8 cellular contexts compared by ENCODE assay signal in genomic region chr2:75710577-75711253, GRCh38. TPM values are rescaled to one million over a fixed set of nuclear protein-coding genes. Genes with fewer than 3 reads are reported as not detected.
DNase-seq lines count a peak whose midpoint lies in the region; ATAC-seq and TF ChIP-seq lines count a peak whose summit lies in the region.

TSS of gene GCFC2 (minus strand) at chr2:75710915. CDS start at chr2:75710855, 60 bp downstream.

- H3K36me3 ChIP-seq in WERI-Rb-1, result peaks cover 10% of the 10 kb centered on the region
- no peaks in the 10 kb centered on the region for H3K36me3 ChIP-seq in mammary epithelial cell (ENCODE audit: insufficient read depth, low read length)
- peaks cover 0 to 9% (median 3%) of the 10 kb centered on the region in 6 donors for H3K36me3 ChIP-seq in spleen

- intact Hi-C loops in mammary epithelial cell (cut with micrococcal nuclease) (no loop called here), spleen (cut with DNase I; ENCODE audit: low total_unique reads) (no loop called here)

- peak within 1 kb of the TSS; percentile 98 for H3K4me2 ChIP-seq in mammary epithelial cell (ENCODE audit: insufficient read depth, low read depth, low read length)

- peak within 1 kb of the TSS; percentile 85 for H3K27ac ChIP-seq in WERI-Rb-1
- H3K27ac ChIP-seq in mammary epithelial cell (ENCODE audit: insufficient read depth, low read depth, low read length), result peak within 1 kb of the TSS; percentile 79
- H3K27ac ChIP-seq in spleen, result peak within 1 kb of the TSS; percentile 90 to 95 (median 94)

- TF ChIP-seq CTCF in AG04449 (IDR thresholded peaks at IDR 0.05; ENCODE audit: insufficient read depth, low read length, missing control alignments) (peak; percentile 70), WERI-Rb-1 (IDR thresholded peaks at IDR 0.05; ENCODE audit: low read depth, low read length) (peak; percentile 53), mammary epithelial cell (conservative IDR thresholded peaks at IDR 0.05 in 1 of 2, IDR thresholded peaks at IDR 0.05 in 1 of 2; ENCODE audit: extremely low read depth in 1 of 2, insufficient read depth in 1 of 2, low read depth in 1 of 2, low read length in 2 of 2) (peak in 1 of 2 donors; percentile 52), spleen (IDR thresholded peaks at IDR 0.05 in 8 of 11, conservative IDR thresholded peaks at IDR 0.05 in 3 of 11) (peak in 9 of 11 experiments; percentile 24 to 65 (median 51))

- H3K9me3 ChIP-seq in WERI-Rb-1 (ENCODE audit: severe bottlenecking) (peaks cover 6% of the 10 kb centered on the region), mammary epithelial cell (replicated peaks; ENCODE audit: insufficient read depth, low read length) (no peaks in the 10 kb centered on the region), spleen (no peaks in the 10 kb centered on the region)

- H3K4me3 ChIP-seq in AG04449 (ENCODE audit: low read depth, low read length), result peak within 1 kb of the TSS; percentile 70
- H3K4me3 ChIP-seq in WERI-Rb-1 (ENCODE audit: low read depth, low read length), result peak within 1 kb of the TSS; percentile 50
- H3K4me3 ChIP-seq in mammary epithelial cell (replicated peaks in 1 of 3; ENCODE audit: insufficient read depth in 1 of 3, low read depth in 2 of 3, low read length in 3 of 3), result peak within 1 kb of the TSS; percentile 73 to 91 (median 74)
- peak within 1 kb of the TSS; percentile 50 to 80 (median 64) for H3K4me3 ChIP-seq in spleen

- H3K9ac ChIP-seq in mammary epithelial cell (ENCODE audit: insufficient read depth, low read length), result peak within 1 kb of the TSS; percentile 83

- POLR2A ChIA-PET in AG04449 (lab: Yijun Ruan, JAX), result no interaction called here

- CTCF ChIA-PET in AG04449 (lab: Yijun Ruan, JAX) (interaction anchor here (0.7 to 1.6 kb wide), 3 partner anchors 18 to 245 kb away, joined by 3 read pairs; no protein-coding TSS in a partner anchor), mammary epithelial cell (lab: Charles Lee; ENCODE audit: low non-redundant PET) (no interaction called here)

- H3K27me3 ChIP-seq in WERI-Rb-1 (ENCODE audit: insufficient read depth, low read depth, severe bottlenecking) (no peaks in the 10 kb centered on the region), mammary epithelial cell (ENCODE audit: insufficient read depth, low read length) (no peaks in the 10 kb centered on the region), spleen (replicated peaks in 1 of 7) (no peaks in the 10 kb centered on the region)

- TF ChIP-seq POLR2A in spleen (IDR thresholded peaks at IDR 0.05), result no peak

- H2AFZ ChIP-seq in mammary epithelial cell (ENCODE audit: low read depth, low read length), result peak within 1 kb of the TSS; percentile 98

- peaks cover 8% of the 10 kb centered on the region for H3K4me1 ChIP-seq in mammary epithelial cell (ENCODE audit: insufficient read depth, low read length)
- H3K4me1 ChIP-seq in spleen, result peaks cover 9 to 42% (median 25%) of the 10 kb centered on the region in 6 donors

- BruUV-seq in mammary epithelial cell (replicated peaks; lab: Mats Ljungman, UMichigan), result no TSS peak

- H3K79me2 ChIP-seq in mammary epithelial cell (ENCODE audit: insufficient read depth, low read length), result peaks cover 16% of the 10 kb centered on the region

- peak; percentile 91 for ATAC-seq in GM18868 (IDR thresholded peaks at IDR 0.05; ENCODE audit: unreplicated experiment)
- ATAC-seq in HG03108 (IDR thresholded peaks at IDR 0.05; ENCODE audit: unreplicated experiment), result peak; percentile 97

- dilution Hi-C loops in mammary epithelial cell (cut with HindIII; ENCODE audit: low sequenced_read_pairs), result no loop called here

- no peaks in the 10 kb centered on the region for H4K20me1 ChIP-seq in mammary epithelial cell (ENCODE audit: insufficient read depth, low read length)

- WGBS in mammary epithelial cell (ENCODE audit: low coverage, missing lambda C conversion rate), result 4% methylated on average over 30 of the region's 66 CpGs
- 2 to 13% (median 2%) methylated on average over 21 to 66 of the region's 66 CpGs for WGBS in spleen, 5 donors

- DNase-seq in AG04449 (ENCODE audit: low read depth, low spot score) (peak; percentile 19), NCI-H2171 treated with DMSO at 0.1 percent for 48 hours (lab: John Stamatoyannopoulos, UW) (peak; percentile 92), WERI-Rb-1 (peak; percentile 93), mammary epithelial cell (peak; percentile 83), iPS-NIHi7 (ENCODE audit: extremely low spot score) (peak; percentile 95), spleen (peak; percentile 95)

- in situ Hi-C loops in mammary epithelial cell (cut with MboI; ENCODE audit: low sequenced_read_pairs in 2 of 2), result no loop called here

RNA-seq across cellular contexts. Expression of gene GCFC2, which starts in this region (rescaled TPM):
- 10 to 100 TPM; 12.5 to 16.7 TPM for total RNA-seq in mammary epithelial cell
- 6.0 TPM for polyA plus RNA-seq in mammary epithelial cell
- 0.67 TPM for polyA minus RNA-seq in mammary epithelial cell
- 10 to 100 TPM; 13.1 to 26.2 (median 20.8) TPM for total RNA-seq in spleen
- polyA plus RNA-seq in spleen, result 10 to 100 TPM; 19.6 to 27.7 (median 20.2) TPM

Comparison
In these comparisons a context has a peak if more than half of its experiments do, and no peak if none do; other contexts are left out.
1. Peak in every context shown above with its lines: DNase-seq, ATAC-seq, H3K4me3 ChIP-seq and H3K27ac ChIP-seq.
2. DNase-seq: peak in every context shown above with its lines; median percentile 95 in iPS-NIHi7; 95 in spleen; 93 in WERI-Rb-1; 92 in NCI-H2171 treated with DMSO at 0.1 percent for 48 hours; 83 in mammary epithelial cell; 19 in AG04449.